Comparison of ENCODE assay signal across 11 cellular contexts in genomic region chr2:236164201-236164982, GRCh38. TPM values are rescaled to one million over a fixed set of nuclear protein-coding genes. Genes with fewer than 3 reads are reported as not detected.
DNase-seq lines count a peak whose midpoint lies in the region; ATAC-seq and TF ChIP-seq lines count a peak whose summit lies in the region.
"Had no signal": no experiment of that assay in that cellular context is flagged by ENCODE, and none has a peak within 500 bp of the region (broad histone marks: within the 10 kb centered on the region; RNA-seq: fewer than 3 reads in every experiment).

No MANE protein-coding gene starts in this region.

- CTCF ChIA-PET in AG04450 (lab: Charles Lee) (no interaction called here), HCT116 (lab: Charles Lee) (interaction anchor here (0.9 kb wide), 1 partner anchor 13 kb away, joined by 3 read pairs; no protein-coding TSS in a partner anchor)

- H2AFZ ChIP-seq in HCT116 (ENCODE audit: low read depth, low read length, poor library complexity, severe bottlenecking): no peak overlapping the region

- POLR2A ChIA-PET in AG04450 (lab: Yijun Ruan, JAX) (no interaction called here), HCT116 (lab: Charles Lee) (no interaction called here)

- intact Hi-C loops in HCT116 (cut with micrococcal nuclease): no loop called here

- H3K27ac ChIP-seq in AG04450 (ENCODE audit: low read depth, low read length) (no peak overlapping the region), HCT116 (ENCODE audit: low read depth, low read length) (peak overlapping the region; percentile 82)
- H3K27ac ChIP-seq: epithelial cell of prostate had no signal

- H3K36me3 ChIP-seq in HCT116 (ENCODE audit: control insufficient read depth in 1 of 2, insufficient read depth in 2 of 2, low read length in 2 of 2): no peaks in the 10 kb centered on the region; a peak in 1 of 4 replicates

- H3K27ac Mint-ChIP-seq in endothelial cell (ENCODE audit: unreplicated experiment) (no peak overlapping the region), nephron progenitor cell (peak overlapping the region; percentile 33)

- H3K9ac ChIP-seq in HCT116 (ENCODE audit: low read length): peak overlapping the region; percentile 57

- H3K4me3 Mint-ChIP-seq in endothelial cell (ENCODE audit: unreplicated experiment) (peak overlapping the region; percentile 87), nephron progenitor cell (peak overlapping the region; percentile 82)

- H3K36me3 Mint-ChIP-seq in endothelial cell (ENCODE audit: low read depth, unreplicated experiment) (peaks cover 7% of the 10 kb centered on the region), nephron progenitor cell (ENCODE audit: low read depth) (no peaks in the 10 kb centered on the region)

- RAD21 ChIA-PET in HCT116 (lab: Charles Lee; ENCODE audit: low non-redundant PET in 1 of 2, low total read pairs in 2 of 2, uncharacterized antibody in 2 of 2, unreplicated experiment in 2 of 2): no interaction called here

- H3K9me3 Mint-ChIP-seq in endothelial cell (ENCODE audit: unreplicated experiment) (no peaks in the 10 kb centered on the region), nephron progenitor cell (no peaks in the 10 kb centered on the region)

- ATAC-seq in HCT116 (peak; percentile 33), GM21526 (IDR thresholded peaks at IDR 0.05; ENCODE audit: low FRiP score, unreplicated experiment) (no peak), HG02973 (IDR thresholded peaks at IDR 0.05; ENCODE audit: unreplicated experiment) (no peak)

- H3K4me3 ChIP-seq in AG04450 (ENCODE audit: low read depth, low read length): peak overlapping the region; percentile 27; the same call in 1 of the 2 replicates
- peak overlapping the region; percentile 51 to 63 for H3K4me3 ChIP-seq in HCT116 (replicated peaks in 1 of 2; ENCODE audit: low read depth in 1 of 2, low read length in 2 of 2)

- H3K9me2 ChIP-seq in HCT116 (ENCODE audit: insufficient read depth): no peaks in the 10 kb centered on the region

- H3K4me1 ChIP-seq in HCT116 (ENCODE audit: control insufficient read depth in 1 of 2, insufficient read depth in 2 of 2, low read length in 2 of 2): peaks cover 0 to 27% of the 10 kb centered on the region in 2 experiments; a peak in 1 of 4 replicates

- H3K27me3 Mint-ChIP-seq in endothelial cell (ENCODE audit: unreplicated experiment): peaks cover 44% of the 10 kb centered on the region
- H3K27me3 Mint-ChIP-seq in nephron progenitor cell (ENCODE audit: low read depth, poor library complexity): peaks cover 53% of the 10 kb centered on the region

- H3K27me3 ChIP-seq in AG04450 (ENCODE audit: control insufficient read depth, insufficient read depth, low read length): peaks cover 92% of the 10 kb centered on the region
- H3K27me3 ChIP-seq in HCT116 (ENCODE audit: insufficient read depth, low read length): no peaks in the 10 kb centered on the region

- H3K79me2 ChIP-seq in HCT116 (ENCODE audit: insufficient read depth, low read length): peaks cover 13% of the 10 kb centered on the region

- TF ChIP-seq CTCF in AG04450 (IDR thresholded peaks at IDR 0.05; ENCODE audit: low read depth, low read length) (no peak), HCT116 (IDR thresholded peaks at IDR 0.05 in 2 of 3, conservative IDR thresholded peaks at IDR 0.05 in 1 of 3; ENCODE audit: borderline replicate concordance in 1 of 3, insufficient read depth in 1 of 3, low read depth in 2 of 3, low read length in 2 of 3) (no peak), endothelial cell (IDR thresholded peaks at IDR 0.05; ENCODE audit: unreplicated experiment) (no peak), nephron progenitor cell (IDR thresholded peaks at IDR 0.05) (no peak)

- no peak for DNase-seq in AG04450 (ENCODE audit: low read depth, low spot score)
- DNase-seq in HCT116 (ENCODE audit: low read depth, low spot score): no peak
- peak; percentile 51 for DNase-seq in endothelial cell (ENCODE audit: low spot score)
- peak; percentile 78 for DNase-seq in nephron progenitor cell
- DNase-seq in D341Med (ENCODE audit: low spot score): no peak
- DNase-seq in amniotic stem cell (lab: John Stamatoyannopoulos, UW): no peak
- DNase-seq: activated CD4-positive, CD25-positive, alpha-beta regulatory T cell; stimulated activated CD4-positive, alpha-beta T cell treated with anti-CD3 and anti-CD28 coated beads, Interleukin-4, amount 100 ng/mL, for 4 hours had no signal

- TF ChIP-seq RAD21 in HCT116 (IDR thresholded peaks at IDR 0.05; ENCODE audit: low read depth): no peak

- H3K4me1 Mint-ChIP-seq in endothelial cell (ENCODE audit: unreplicated experiment) (peaks cover 23% of the 10 kb centered on the region), nephron progenitor cell (peaks cover 59% of the 10 kb centered on the region)

- H3K9me3 ChIP-seq in AG04450 (ENCODE audit: control insufficient read depth, insufficient read depth, low read length) (peaks cover 16% of the 10 kb centered on the region; the same call in 1 of the 2 replicates), HCT116 (ENCODE audit: control insufficient read depth in 1 of 2, insufficient read depth in 1 of 2, low read depth in 1 of 2, low read length in 2 of 2) (no peaks in the 10 kb centered on the region)

- peak overlapping the region; percentile 79 for H3K4me2 ChIP-seq in HCT116 (ENCODE audit: low read length)

- no peaks in the 10 kb centered on the region for H4K20me1 ChIP-seq in HCT116 (ENCODE audit: insufficient read depth)

- TF ChIP-seq POLR2A in HCT116 (IDR thresholded peaks at IDR 0.05; ENCODE audit: borderline replicate concordance, extremely low read depth, insufficient read depth, insufficient read length): no peak

- TSS peak; percentile 52 for BruUV-seq in HCT116 (replicated peaks; lab: Mats Ljungman, UMichigan)

TF ChIP-seq in HCT116, 20 proteins besides CTCF, POLR2A, EP300 and RAD21:
- peak; percentile 58; the same call in 1 of the 2 replicates for TF ChIP-seq EGR1 (IDR thresholded peaks at IDR 0.05; ENCODE audit: low read depth)
- TF ChIP-seq POLR2AphosphoS5 (IDR thresholded peaks at IDR 0.05; ENCODE audit: low read depth, low read length): peak; percentile 79
- TF ChIP-seq, protein P1, sequence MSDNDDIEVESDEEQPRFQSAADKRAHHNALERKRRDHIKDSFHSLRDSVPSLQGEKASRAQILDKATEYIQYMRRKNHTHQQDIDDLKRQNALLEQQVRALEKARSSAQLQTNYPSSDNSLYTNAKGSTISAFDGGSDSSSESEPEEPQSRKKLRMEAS (IDR thresholded peaks at IDR 0.05): 0 out of 2 replicates have a peak, but pooled peaks have one; percentile 2
- no peak for TF ChIP-seq SIN3A (IDR thresholded peaks at IDR 0.05; ENCODE audit: low read depth)
- peak; percentile 61 for TF ChIP-seq ZFX (IDR thresholded peaks at IDR 0.05)

RNA-seq across cellular contexts. Expression of gene GBX2, which starts 3.8 kb away (rescaled TPM):
- polyA plus RNA-seq in AG04450 (2011; rRNA removed): not detected in 2 replicates
- not detected in 2 replicates for polyA minus RNA-seq in AG04450 (2011; rRNA and poly(A)+ RNA removed)
- total RNA-seq in HCT116 (2021; ENCODE audit: unreplicated experiment) (5.9 TPM), endothelial cell (ENCODE audit: unreplicated experiment) (3.5 TPM)
- 1.4 and 2.1 TPM in 2 replicates for polyA plus RNA-seq in HCT116 (2012)

Comparison
In these comparisons a context has a peak if more than half of its experiments do, and no peak if none do; other contexts are left out.
1. DNase-seq: peak in endothelial cell (single experiment) and nephron progenitor cell (single experiment); none in AG04450 (single experiment), HCT116 (single experiment), D341Med (single experiment) and amniotic stem cell (single experiment).